Comparison of ENCODE assay signal across 21 cellular contexts in genomic region chr5:158720316-158720715, GRCh38.
A peak's percentile ranks its signal among the peaks of the same experiment; 100 is the strongest.
DNase-seq lines count a peak whose midpoint lies in the region; ATAC-seq and TF ChIP-seq lines count a peak whose summit lies in the region.
"Had no signal": no experiment of that assay in that cellular context is flagged by ENCODE, and none has a peak within 500 bp of the region (broad histone marks: within the 10 kb centered on the region; RNA-seq: fewer than 3 reads in every experiment).

No MANE protein-coding gene starts in this region.

- peak overlapping the region; percentile 95 for H3K27ac ChIP-seq in subcutaneous abdominal adipose tissue (ENCODE audit: low read depth, low read length)
- H3K27ac ChIP-seq in CD4-positive, alpha-beta T cell (ENCODE audit: low read depth, low read length), result no peak overlapping the region
- H3K27ac ChIP-seq: BLaER1, SK-N-MC had no signal

- DNase-seq in EH (ENCODE audit: low read depth), result peak; percentile 66
- DNase-seq in NCI-H526 treated with DMSO at 0.1 percent for 48 hours (lab: John Stamatoyannopoulos, UW), result peak; percentile 21
- peak; percentile 62 for DNase-seq in fibroblast of peridontal ligament (ENCODE audit: extremely low read depth)
- no peak for DNase-seq in occipital lobe (lab: John Stamatoyannopoulos, UW)
- DNase-seq in CD4-positive, alpha-beta T cell, result no peak
- DNase-seq in hepatic stellate cell (ENCODE audit: low spot score), result no peak
- DNase-seq: CD4-positive, CD25-positive, alpha-beta regulatory T cell; H9; Karpas-422; NCI-H1092 treated with DMSO at 0.1 percent for 48 hours; NCI-H2029; NCI-H345; NCI-H510A treated with DMSO at 0.1 percent for 48 hours; NCI-H774; SIG-M5 had no signal

- no peaks in the 10 kb centered on the region for H3K36me3 Mint-ChIP-seq in CD4-positive, alpha-beta T cell (ENCODE audit: low read depth)
- H3K36me3 Mint-ChIP-seq: CD4-positive, CD25-positive, alpha-beta regulatory T cell had no signal

- H3K9ac ChIP-seq in subcutaneous abdominal adipose tissue (ENCODE audit: low read length in 5 of 5), result no peak overlapping the region
- H3K9ac ChIP-seq: BLaER1 had no signal

- no peaks in the 10 kb centered on the region for H3K9me3 ChIP-seq in subcutaneous abdominal adipose tissue (ENCODE audit: control insufficient read depth in 5 of 5, low read length in 5 of 5)
- no peaks in the 10 kb centered on the region for H3K9me3 ChIP-seq in CD4-positive, alpha-beta T cell (ENCODE audit: control insufficient read depth, low read length)
- H3K9me3 ChIP-seq: BLaER1 had no signal

- peaks cover 9 to 22% (median 12%) of the 10 kb centered on the region in 5 donors for H3K36me3 ChIP-seq in subcutaneous abdominal adipose tissue (ENCODE audit: control insufficient read depth in 5 of 5, insufficient read depth in 5 of 5, low read length in 5 of 5)

- peaks cover 0 to 46% (median 18%) of the 10 kb centered on the region in 5 donors for H3K4me1 ChIP-seq in subcutaneous abdominal adipose tissue (ENCODE audit: control insufficient read depth in 5 of 5, insufficient read depth in 5 of 5, low read length in 5 of 5)
- H3K4me1 ChIP-seq: BLaER1 had no signal

- H3K4me3 ChIP-seq in subcutaneous abdominal adipose tissue (ENCODE audit: low read depth in 1 of 5, low read length in 5 of 5), result no peak overlapping the region
- H3K4me3 ChIP-seq: BLaER1, GM12878, GM23338, SK-N-MC had no signal

- H3K27ac Mint-ChIP-seq in CD4-positive, alpha-beta T cell, result no peak overlapping the region
- H3K27ac Mint-ChIP-seq: CD4-positive, CD25-positive, alpha-beta regulatory T cell; GM23338; H9 had no signal

- no peaks in the 10 kb centered on the region for H3K4me1 Mint-ChIP-seq in CD4-positive, alpha-beta T cell (ENCODE audit: low read depth)
- H3K4me1 Mint-ChIP-seq: CD4-positive, CD25-positive, alpha-beta regulatory T cell had no signal

- H3K27me3 ChIP-seq in subcutaneous abdominal adipose tissue (ENCODE audit: control insufficient read depth in 5 of 5, insufficient read depth in 4 of 5, low read length in 5 of 5), result no peaks in the 10 kb centered on the region
- H3K27me3 ChIP-seq in CD4-positive, alpha-beta T cell (ENCODE audit: control insufficient read depth, insufficient read depth, low read length), result no peaks in the 10 kb centered on the region
- H3K27me3 ChIP-seq: BLaER1 had no signal

- H3K4me3 Mint-ChIP-seq in CD4-positive, alpha-beta T cell, result no peak overlapping the region
- H3K4me3 Mint-ChIP-seq: CD4-positive, CD25-positive, alpha-beta regulatory T cell; GM23338; H9 had no signal

- CTCF ChIA-PET in CD4-positive, alpha-beta T cell (lab: Charles Lee), result no interaction called here

- no peak for ATAC-seq in CD4-positive, alpha-beta T cell (ENCODE audit: poor library complexity)
- ATAC-seq: GM12878, GM23338, HepG2 had no signal

- POLR2A ChIA-PET in CD4-positive, alpha-beta T cell (lab: Charles Lee), result no interaction called here

- intact Hi-C loops in CD4-positive, alpha-beta T cell (cut with DNase I, micrococcal nuclease), result no loop called here

- H3K27me3 Mint-ChIP-seq in CD4-positive, alpha-beta T cell, result peaks cover 16% of the 10 kb centered on the region

- no peaks in the 10 kb centered on the region for H3K9me3 Mint-ChIP-seq in CD4-positive, alpha-beta T cell
- H3K9me3 Mint-ChIP-seq: CD4-positive, CD25-positive, alpha-beta regulatory T cell; GM23338; H9 had no signal

- no peak for TF ChIP-seq CTCF in CD4-positive, alpha-beta T cell (IDR thresholded peaks at IDR 0.05)

Comparison
In these comparisons a context has a peak if more than half of its experiments do, and no peak if none do; other contexts are left out.
1. DNase-seq: peak in EH (single experiment), NCI-H526 treated with DMSO at 0.1 percent for 48 hours (single experiment) and fibroblast of peridontal ligament (single experiment); none in occipital lobe (single experiment), CD4-positive, alpha-beta T cell (0 of 10) and hepatic stellate cell (single experiment).